Comparison of ENCODE assay signal across 14 cellular contexts in genomic region chr15:64024172-64025050, GRCh38. TPM values are rescaled to one million over a fixed set of nuclear protein-coding genes. Genes with fewer than 3 reads are reported as not detected.
DNase-seq lines count a peak whose midpoint lies in the region; ATAC-seq and TF ChIP-seq lines count a peak whose summit lies in the region.
"Had no signal": no experiment of that assay in that cellular context is flagged by ENCODE, and none has a peak within 500 bp of the region (broad histone marks: within the 10 kb centered on the region; RNA-seq: fewer than 3 reads in every experiment).

No MANE protein-coding gene starts in this region.

- peaks cover 0 to 3% of the 10 kb centered on the region in 2 donors for H3K36me3 ChIP-seq in psoas muscle (ENCODE audit: insufficient read depth in 1 of 2, low read depth in 1 of 2)
- no peaks in the 10 kb centered on the region for H3K36me3 ChIP-seq in tibial nerve
- H3K36me3 ChIP-seq: SJSA1, WERI-Rb-1 had no signal

- no peaks in the 10 kb centered on the region for H3K9me3 ChIP-seq in psoas muscle
- H3K9me3 ChIP-seq in tibial nerve: no peaks in the 10 kb centered on the region
- H3K9me3 ChIP-seq: heart right ventricle, SJSA1 had no signal

- ATAC-seq in psoas muscle: peak in 2 of 4 donors; percentile 29 to 53

- intact Hi-C loops in psoas muscle (cut with DNase I): no loop called here

- TF ChIP-seq CTCF in GM12865 (IDR thresholded peaks at IDR 0.05; ENCODE audit: insufficient read depth, low read depth, low read length, missing control alignments): no peak
- TF ChIP-seq CTCF in cardiac fibroblast (IDR thresholded peaks at IDR 0.05; ENCODE audit: low read depth, low read length): no peak
- TF ChIP-seq CTCF in psoas muscle (IDR thresholded peaks at IDR 0.05): no peak
- no peak for TF ChIP-seq CTCF in tibial nerve (IDR thresholded peaks at IDR 0.05)

- H3K27ac ChIP-seq in psoas muscle (peak overlapping the region; percentile 88), tibial nerve (no peak overlapping the region)
- H3K27ac ChIP-seq: SJSA1, WERI-Rb-1 had no signal

- 69 to 77% (median 72%) methylated on average over 5 of the region's 5 CpGs for WGBS in psoas muscle, 3 donors
- WGBS in tibial nerve, 2 donors: 75 to 80% methylated on average over 5 of the region's 5 CpGs

- TF ChIP-seq EP300 in tibial nerve (IDR thresholded peaks at IDR 0.05): no peak

- H3K4me3 ChIP-seq in GM12865 (ENCODE audit: low read depth, low read length) (no peak overlapping the region), cardiac fibroblast (replicated peaks in 1 of 2; ENCODE audit: low read depth in 2 of 2, low read length in 2 of 2) (no peak overlapping the region), psoas muscle (no peak overlapping the region), tibial nerve (no peak overlapping the region)
- H3K4me3 ChIP-seq: heart right ventricle, SJSA1 had no signal

- peak; percentile 32 for DNase-seq in GM12865 (ENCODE audit: low read depth)
- peak; percentile 79 for DNase-seq in MV-4-11 (lab: John Stamatoyannopoulos, UW)
- peak; percentile 13 to 18 for DNase-seq in cardiac fibroblast (ENCODE audit: low read depth in 2 of 2)
- no peak for DNase-seq in psoas muscle
- DNase-seq in tibial nerve (ENCODE audit: low spot score in 2 of 2): no peak
- DNase-seq in AG08396 (ENCODE audit: low spot score): no peak
- no peak for DNase-seq in NCI-H69 (lab: John Stamatoyannopoulos, UW)
- DNase-seq: activated naive CD4-positive, alpha-beta T cell treated with anti-CD3 and anti-CD28 coated beads, Interleukin-2, amount 10 ng/mL, durations not matched to agents 7 days and 5 days; COR-L47; heart right ventricle; NCI-H524 treated with DMSO at 0.1 percent for 48 hours; substantia nigra; WERI-Rb-1 had no signal

- H3K27me3 ChIP-seq in psoas muscle (ENCODE audit: insufficient read depth in 3 of 3, low read length in 2 of 3): no peaks in the 10 kb centered on the region
- H3K27me3 ChIP-seq in tibial nerve: no peaks in the 10 kb centered on the region
- H3K27me3 ChIP-seq: heart right ventricle, SJSA1 had no signal

- H3K4me1 ChIP-seq in psoas muscle (peaks cover 75% of the 10 kb centered on the region), tibial nerve (peaks cover 0 to 18% (median 3%) of the 10 kb centered on the region in 4 donors)
- H3K4me1 ChIP-seq: SJSA1 had no signal

- TF ChIP-seq POLR2A in tibial nerve (IDR thresholded peaks at IDR 0.05): no peak

RNA-seq across cellular contexts. Expression of gene DAPK2, which starts 21.9 kb away (rescaled TPM):
- total RNA-seq in psoas muscle: 10 to 100 TPM; 44.3 to 65.6 (median 54.6) TPM
- polyA plus RNA-seq in psoas muscle: 10 to 100 TPM in 2 of 3 donors, 1 to 10 TPM in 1; 3.7 to 41.1 (median 13.4) TPM
- total RNA-seq in tibial nerve: 10 to 100 TPM; 28.9 to 75.9 (median 56.7) TPM

Comparison
In these comparisons a context has a peak if more than half of its experiments do, and no peak if none do; other contexts are left out.
1. DNase-seq: peak in GM12865 (single experiment), MV-4-11 (single experiment) and cardiac fibroblast (2 of 2); none in psoas muscle (0 of 2), tibial nerve (0 of 2), AG08396 (single experiment) and NCI-H69 (single experiment).